In the genomic region with DNA sequence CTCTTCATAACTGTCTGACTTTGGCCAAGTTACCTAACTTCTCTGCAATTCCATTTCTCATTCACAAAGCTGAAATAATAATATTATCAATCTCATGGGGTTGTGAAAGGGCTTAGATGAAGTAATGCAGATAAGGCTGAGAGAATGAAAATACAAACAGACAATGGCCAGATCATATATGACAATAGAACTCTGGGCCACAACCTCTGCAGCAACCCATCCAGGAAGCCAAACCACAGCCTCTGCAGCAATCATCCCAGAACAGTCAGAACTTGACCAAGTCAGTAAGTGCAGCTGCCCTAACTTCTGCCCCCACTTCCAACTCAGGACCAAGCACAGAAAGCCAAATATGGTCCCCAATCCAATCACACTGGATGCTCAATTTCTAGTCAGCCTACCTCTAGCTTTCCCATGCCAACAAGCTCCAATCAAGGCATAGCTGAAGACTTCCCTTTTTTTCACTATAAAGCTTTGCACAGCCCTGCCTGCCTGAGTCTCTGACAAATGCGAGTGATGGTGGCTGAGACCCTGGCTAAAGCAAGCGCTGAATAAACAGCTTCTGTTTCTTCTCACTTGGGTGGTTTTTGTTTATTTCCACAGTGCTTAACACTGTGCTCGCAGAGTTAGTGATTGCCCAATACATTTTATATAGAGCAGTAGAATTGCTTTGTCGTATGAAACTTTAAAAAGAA, we compare ENCODE assay signal across 8 cellular contexts. TPM values are rescaled to one million over a fixed set of nuclear protein-coding genes. Genes with fewer than 3 reads are reported as not detected.
DNase-seq lines count a peak whose midpoint lies in the region; ATAC-seq and TF ChIP-seq lines count a peak whose summit lies in the region.

No MANE protein-coding gene starts in this region.

- H3K4me1 Mint-ChIP-seq in effector memory CD8-positive, alpha-beta T cell (ENCODE audit: low read depth in 2 of 2): peaks cover 4 to 8% of the 10 kb centered on the region in 2 donors

- peak overlapping the region; percentile 60; the same call in 1 of the 2 replicates for H3K23ac ChIP-seq in IMR-90 (ENCODE audit: low read depth, low read length)

- no peaks in the 10 kb centered on the region for H3K9me3 Mint-ChIP-seq in effector memory CD8-positive, alpha-beta T cell

- no peak for DNase-seq in IMR-90
- DNase-seq in fibroblast of villous mesenchyme (ENCODE audit: low read depth): peak; percentile 42
- no peak for DNase-seq in glomerular visceral epithelial cell (ENCODE audit: extremely low spot score)
- DNase-seq in NCI-H345 treated with DMSO at 0.1 percent for 48 hours (lab: John Stamatoyannopoulos, UW; ENCODE audit: unreplicated experiment): no peak
- no peak for DNase-seq in effector memory CD8-positive, alpha-beta T cell
- no peak for DNase-seq in NCI-H524 (lab: John Stamatoyannopoulos, UW)

- H2BK20ac ChIP-seq in IMR-90 (ENCODE audit: low read depth, low read length): no peak overlapping the region

- CTCF ChIA-PET in IMR-90 (lab: Yijun Ruan, JAX): no interaction called here

- H2AFZ ChIP-seq in IMR-90 (replicated peaks; ENCODE audit: low read length, poor library complexity): no peak overlapping the region

- no peak overlapping the region for H3K27ac ChIP-seq in IMR-90 (ENCODE audit: insufficient read depth, low read length)

- BruUV-seq in IMR-90 (replicated peaks; lab: Mats Ljungman, UMichigan): no TSS peak

- POLR2A ChIA-PET in IMR-90 (lab: Charles Lee; ENCODE audit: unreplicated experiment): no interaction called here

- dilution Hi-C loops in IMR-90 (cut with HindIII; ENCODE audit: low sequenced_read_pairs, unreplicated experiment): no loop called here

- peaks cover 3% of the 10 kb centered on the region for H3K36me3 Mint-ChIP-seq in effector memory CD8-positive, alpha-beta T cell (ENCODE audit: insufficient read depth)

- no peak for TF ChIP-seq RAD21 in IMR-90 (IDR thresholded peaks at IDR 0.05; ENCODE audit: low read length)

- peaks cover 7% of the 10 kb centered on the region for H3K27me3 ChIP-seq in IMR-90 (ENCODE audit: control insufficient read depth, insufficient read depth, low read length)

- H3K14ac ChIP-seq in IMR-90 (replicated peaks; ENCODE audit: low read depth, low read length): no peak overlapping the region

- TF ChIP-seq CTCF in IMR-90 (conservative IDR thresholded peaks at IDR 0.05; ENCODE audit: low read depth, low read length) (no peak), fibroblast of villous mesenchyme (IDR thresholded peaks at IDR 0.05; ENCODE audit: insufficient read depth, low read depth, low read length) (no peak)

- no peak overlapping the region for H3K18ac ChIP-seq in IMR-90 (ENCODE audit: low read depth, low read length)

- no peak overlapping the region for H4K91ac ChIP-seq in IMR-90 (ENCODE audit: insufficient read depth, low read depth, low read length)

- no peak overlapping the region for H3K4me3 ChIP-seq in IMR-90 (ENCODE audit: insufficient read depth, low read depth, low read length)
- no peak overlapping the region for H3K4me3 ChIP-seq in fibroblast of villous mesenchyme (ENCODE audit: low read depth, low read length)

- intact Hi-C loops in IMR-90 (cut with micrococcal nuclease): loop anchor here (5.0 kb wide), 1 partner anchor 97 kb away; no protein-coding TSS in a partner anchor

- no peaks in the 10 kb centered on the region for H3K9me3 ChIP-seq in IMR-90 (ENCODE audit: control insufficient read depth, insufficient read depth, low read length)

- H3K9ac ChIP-seq in IMR-90 (ENCODE audit: low read depth, low read length): no peak overlapping the region

- 0 out of 2 replicates have a peak, but pooled peaks cover 4% of the 10 kb centered on the region for H4K20me1 ChIP-seq in IMR-90 (ENCODE audit: insufficient read depth, low read length)

- H3K56ac ChIP-seq in IMR-90 (ENCODE audit: extremely low read depth, insufficient read depth, low read length): no peak overlapping the region

- no peak for TF ChIP-seq POLR2A in IMR-90 (IDR thresholded peaks at IDR 0.05; ENCODE audit: low read depth, low read length)

- H3K4me3 Mint-ChIP-seq in effector memory CD8-positive, alpha-beta T cell: no peak overlapping the region

- no peak overlapping the region for H2BK5ac ChIP-seq in IMR-90 (ENCODE audit: low read depth, low read length, poor library complexity, severe bottlenecking)

- H3K27me3 Mint-ChIP-seq in effector memory CD8-positive, alpha-beta T cell: peaks cover 0 to 9% of the 10 kb centered on the region in 2 donors

- no peak overlapping the region for H2AK5ac ChIP-seq in IMR-90 (ENCODE audit: low read depth, low read length)

- ATAC-seq in GM18508 (IDR thresholded peaks at IDR 0.05; ENCODE audit: insufficient read depth, unreplicated experiment): peak; percentile 67
- ATAC-seq in GM21723 (IDR thresholded peaks at IDR 0.05; ENCODE audit: unreplicated experiment): peak; percentile 80
- ATAC-seq in IMR-90 (ENCODE audit: low read depth): no peak
- no peak for ATAC-seq in effector memory CD8-positive, alpha-beta T cell (replicated peaks)

- in situ Hi-C loops in IMR-90 (cut with MboI; ENCODE audit: low sequenced_read_pairs): loop anchor here (5.0 kb wide), 1 partner anchor 187 kb away; no protein-coding TSS in a partner anchor

- no peaks in the 10 kb centered on the region for H3K36me3 ChIP-seq in IMR-90 (ENCODE audit: control insufficient read depth, insufficient read depth, low read length)

- H2BK120ac ChIP-seq in IMR-90 (ENCODE audit: low read depth, low read length): no peak overlapping the region

- H2BK15ac ChIP-seq in IMR-90 (ENCODE audit: low read depth, low read length): no peak overlapping the region

- H3K79me1 ChIP-seq in IMR-90 (ENCODE audit: low read depth in 1 of 2, low read length in 2 of 2): no peaks in the 10 kb centered on the region

- no peak overlapping the region; the same call in 1 of the 2 replicates for H3K4me2 ChIP-seq in IMR-90 (ENCODE audit: low read depth, low read length)

- no peak overlapping the region for H4K8ac ChIP-seq in IMR-90 (ENCODE audit: low read depth in 2 of 2, low read length in 2 of 2)

- no peak overlapping the region for H3K27ac Mint-ChIP-seq in effector memory CD8-positive, alpha-beta T cell

- no peaks in the 10 kb centered on the region for H3K9me1 ChIP-seq in IMR-90 (ENCODE audit: insufficient read depth, low read length)

- no peaks in the 10 kb centered on the region; the same call in 1 of the 2 replicates for H3K4me1 ChIP-seq in IMR-90 (ENCODE audit: control insufficient read depth, insufficient read depth, low read length)

- no peak overlapping the region for H3K4ac ChIP-seq in IMR-90 (ENCODE audit: low read depth, low read length)

- H4K5ac ChIP-seq in IMR-90 (ENCODE audit: low read depth, low read length): no peak overlapping the region

- WGBS in IMR-90 (ENCODE audit: extremely low coverage in 2 of 2, insufficient read length in 1 of 2), 2 experiments: no CpG with 5 or more reads among the region's 4 CpGs

- no peak overlapping the region for H2AK9ac ChIP-seq in IMR-90 (replicated peaks; ENCODE audit: low read depth, low read length, poor library complexity)

TF ChIP-seq in IMR-90, 13 proteins besides CTCF, POLR2A, EP300 and RAD21:
- TF ChIP-seq CEBPB (IDR thresholded peaks at IDR 0.05; ENCODE audit: low read depth, low read length): peak; percentile 64
- no peak for TF ChIP-seq FOS (IDR thresholded peaks at IDR 0.05; ENCODE audit: low read depth, low read length)

RNA-seq across cellular contexts. Expression of a gene that starts 34.8 kb away (rescaled TPM):
- total RNA-seq in IMR-90 (2012; rRNA removed): 77.2 and 78.6 TPM in 2 replicates
- polyA plus RNA-seq in IMR-90 (2012; rRNA removed): 21.8 and 24.2 TPM in 2 replicates
- polyA plus RNA-seq in IMR-90 (2012; cell fraction: cytosol; rRNA removed): 10.8 and 15.9 TPM in 2 replicates
- polyA plus RNA-seq in IMR-90 (2012; cell fraction: nucleus; rRNA removed; ENCODE audit: low replicate concordance): 9.7 and 20.1 TPM in 2 replicates
- total RNA-seq in fibroblast of villous mesenchyme: 55.4 and 60.9 TPM in 2 replicates

RNA-seq across cellular contexts. Expression of a gene that starts 54.8 kb away (rescaled TPM):
- total RNA-seq in IMR-90 (2012; rRNA removed): 0.28 and 0.36 TPM in 2 replicates
- 0.13 and 0.17 TPM in 2 replicates for polyA plus RNA-seq in IMR-90 (2012; rRNA removed)
- polyA plus RNA-seq in IMR-90 (2012; cell fraction: cytosol; rRNA removed): 0.18 and 0.23 TPM in 2 replicates
- polyA plus RNA-seq in IMR-90 (2012; cell fraction: nucleus; rRNA removed; ENCODE audit: low replicate concordance): 0.04 and 0.08 TPM in 2 replicates
- total RNA-seq in fibroblast of villous mesenchyme: 0.32 and 0.43 TPM in 2 replicates

Comparison
In these comparisons a context has a peak if more than half of its experiments do, and no peak if none do; other contexts are left out.
1. ATAC-seq: peak in GM18508 (single experiment) and GM21723 (single experiment); none in IMR-90 (single experiment) and effector memory CD8-positive, alpha-beta T cell (single experiment).